ENCODE assay signal across 21 cellular contexts in the genomic region with DNA sequence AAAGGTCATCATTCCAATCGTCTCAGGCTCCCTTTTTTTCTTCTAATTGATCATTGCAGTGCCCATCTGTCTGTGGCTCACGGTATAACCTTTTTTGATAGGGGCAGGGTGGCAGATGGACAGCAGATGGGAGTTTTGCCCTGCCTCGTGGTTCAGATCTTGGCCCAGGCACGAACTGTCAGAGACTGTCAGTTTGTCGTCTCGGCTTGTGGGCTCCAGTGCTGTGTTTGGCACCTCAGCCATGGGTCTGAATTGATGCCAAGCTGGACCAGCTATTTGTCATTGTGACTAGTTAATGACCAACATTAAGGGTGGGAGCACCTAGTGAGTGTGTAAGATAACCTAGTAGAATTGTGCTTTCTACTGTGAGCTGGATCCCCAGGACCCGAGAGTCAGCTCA.
DNase-seq lines count a peak whose midpoint lies in the region; ATAC-seq lines count a peak whose summit lies in the region.
"Had no signal": no experiment of that assay in that cellular context is flagged by ENCODE, and none has a peak within 500 bp of the region (broad histone marks: within the 10 kb centered on the region; RNA-seq: fewer than 3 reads in every experiment).

No MANE protein-coding gene starts in this region.

- ATAC-seq in GM19463 (IDR thresholded peaks at IDR 0.05; ENCODE audit: unreplicated experiment), result no peak
- ATAC-seq in HG03097 (IDR thresholded peaks at IDR 0.05; ENCODE audit: low FRiP score, unreplicated experiment), result no peak
- ATAC-seq: activated CD4-positive, alpha-beta T cell treated with anti-CD3 and anti-CD28 coated beads for 36 hours; foreskin keratinocyte; HCT116; HepG2; naive thymus-derived CD4-positive, alpha-beta T cell; Panc1; stimulated activated naive CD8-positive, alpha-beta T cell treated with anti-CD3 and anti-CD28 coated beads, Interleukin-15, amount 100 ng/mL, for 72 hours had no signal

- DNase-seq in NCI-H748 (lab: John Stamatoyannopoulos, UW; ENCODE audit: unreplicated experiment) (peak; percentile 47), NCI-H748 treated with DMSO at 0.1 percent for 48 hours (lab: John Stamatoyannopoulos, UW) (no peak), NCI-H69 (lab: John Stamatoyannopoulos, UW) (peak; percentile 98), cerebellum (ENCODE audit: low spot score) (peak; percentile 24), C1 segment of cervical spinal cord (lab: John Stamatoyannopoulos, UW) (no peak)
- DNase-seq in activated CD4-positive, alpha-beta T cell treated with anti-CD3 and anti-CD28 coated beads for 1 hour, result no peak
- DNase-seq: activated CD4-positive, alpha-beta T cell treated with anti-CD3 and anti-CD28 coated beads for 36 hours; activated naive CD8-positive, alpha-beta T cell treated with anti-CD3 and anti-CD28 coated beads, Interleukin-2, amount 10 ng/mL, durations not matched to agents 7 days and 5 days; kidney; MM.1S; naive thymus-derived CD4-positive, alpha-beta T cell; NCI-H187 treated with DMSO at 0.1 percent for 48 hours; NCI-H510A treated with DMSO at 0.1 percent for 48 hours; stimulated activated CD4-positive, alpha-beta T cell treated with anti-CD3 and anti-CD28 coated beads, Interleukin-2, amount 100 ng/mL, for 48 hours; stimulated activated naive CD8-positive, alpha-beta T cell treated with anti-CD3 and anti-CD28 coated beads, Interleukin-15, amount 100 ng/mL, for 72 hours had no signal

Comparison
In these comparisons a context has a peak if more than half of its experiments do, and no peak if none do; other contexts are left out.
1. DNase-seq: peak in NCI-H748 (single experiment), NCI-H69 (single experiment) and cerebellum (single experiment); none in NCI-H748 treated with DMSO at 0.1 percent for 48 hours (single experiment), C1 segment of cervical spinal cord (0 of 14) and activated CD4-positive, alpha-beta T cell treated with anti-CD3 and anti-CD28 coated beads for 1 hour (single experiment).